Comparison of ENCODE assay signal across 8 cellular contexts in the genomic region with DNA sequence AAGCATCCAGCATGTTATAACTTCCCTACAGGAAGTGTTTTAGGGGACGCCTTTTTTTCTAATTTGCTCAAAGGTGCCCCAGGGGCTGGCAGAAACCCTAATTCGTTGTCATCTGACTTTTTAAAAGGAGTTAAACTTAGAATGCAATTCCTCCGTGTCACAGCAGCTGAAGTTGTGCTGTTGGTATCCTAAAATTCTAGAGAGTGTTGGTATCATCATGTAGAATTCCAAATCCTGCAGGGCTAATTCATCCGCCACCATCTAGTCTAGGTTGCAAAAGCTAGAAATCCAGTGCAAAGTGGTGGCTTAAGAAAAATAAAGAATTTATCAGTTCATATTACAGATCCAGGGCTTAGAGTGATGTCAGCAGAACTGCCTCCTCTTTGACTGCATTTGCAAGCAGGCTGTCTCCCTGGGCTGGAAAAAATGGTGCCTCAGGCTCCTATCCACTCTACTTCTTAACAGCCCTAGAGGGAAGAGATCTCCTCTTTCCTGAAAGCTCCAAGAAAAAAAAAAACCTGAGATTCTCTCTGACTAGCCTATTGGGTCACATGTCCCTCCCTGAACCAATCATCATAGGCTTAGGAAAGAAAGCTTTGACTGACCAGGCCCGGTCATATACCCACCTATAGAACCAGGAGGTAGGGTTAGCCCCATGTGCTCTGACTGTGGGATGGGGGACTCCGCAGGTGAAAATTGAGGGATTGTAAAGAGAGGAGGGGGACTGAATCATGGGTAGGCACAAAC.
DNase-seq lines count a peak whose midpoint lies in the region; ATAC-seq and TF ChIP-seq lines count a peak whose summit lies in the region.

No MANE protein-coding gene starts in this region.

- H3F3A ChIP-seq in PC-3 (ENCODE audit: low read length, unreplicated experiment) = no peaks in the 10 kb centered on the region

- no peak overlapping the region; the same call in 1 of the 2 replicates for H3K4me3 ChIP-seq in PC-3 (ENCODE audit: low read length)

- peak overlapping the region; percentile 78 for H3K27ac Mint-ChIP-seq in activated naive CD4-positive, alpha-beta T cell treated with anti-CD3 and anti-CD28 coated beads, Interleukin-2, amount 50 U/mL, for 24 hours

- no peaks in the 10 kb centered on the region for H3K27me3 ChIP-seq in PC-3 (ENCODE audit: low read length)

- H4K20me1 ChIP-seq in PC-3 (ENCODE audit: low read length) = no peaks in the 10 kb centered on the region

- no peaks in the 10 kb centered on the region for H3K9me2 ChIP-seq in PC-3 (replicated peaks; ENCODE audit: low read length)

- no peaks in the 10 kb centered on the region for H3K79me2 ChIP-seq in PC-3 (ENCODE audit: low read length)

- no TSS peak for BruUV-seq in PC-3 (replicated peaks; lab: Mats Ljungman, UMichigan)

- H3K9me3 ChIP-seq in PC-3 (ENCODE audit: low read length) = no peaks in the 10 kb centered on the region

- H3K27me3 Mint-ChIP-seq in activated naive CD4-positive, alpha-beta T cell treated with anti-CD3 and anti-CD28 coated beads, Interleukin-2, amount 50 U/mL, for 24 hours = no peaks in the 10 kb centered on the region

- H3K36me3 ChIP-seq in PC-3 (ENCODE audit: low read depth, low read length) = no peaks in the 10 kb centered on the region

- H3K9ac ChIP-seq in PC-3 (ENCODE audit: low read length) = no peak overlapping the region

- ATAC-seq in PC-3 (no peak), esophagus mucosa (peak; percentile 16), GM18870 (IDR thresholded peaks at IDR 0.05; ENCODE audit: unreplicated experiment) (no peak)

- H3K4me1 ChIP-seq in PC-3 (ENCODE audit: insufficient read depth, low read length) = peaks cover 4% of the 10 kb centered on the region; the same call in 1 of the 2 replicates

- TF ChIP-seq CTCF in PC-3 (conservative IDR thresholded peaks at IDR 0.05; ENCODE audit: low read depth, low read length) = peak; percentile 5; the same call in 1 of the 2 replicates

- H3K36me3 Mint-ChIP-seq in activated naive CD4-positive, alpha-beta T cell treated with anti-CD3 and anti-CD28 coated beads, Interleukin-2, amount 50 U/mL, for 24 hours = no peaks in the 10 kb centered on the region

- H3K4me2 ChIP-seq in PC-3 (ENCODE audit: low read length) = peak overlapping the region; percentile 80

- no peaks in the 10 kb centered on the region for H3K9me3 Mint-ChIP-seq in activated naive CD4-positive, alpha-beta T cell treated with anti-CD3 and anti-CD28 coated beads, Interleukin-2, amount 50 U/mL, for 24 hours

- peaks cover 17% of the 10 kb centered on the region for H3K4me1 Mint-ChIP-seq in activated naive CD4-positive, alpha-beta T cell treated with anti-CD3 and anti-CD28 coated beads, Interleukin-2, amount 50 U/mL, for 24 hours

- CTCF ChIA-PET in PC-3 (lab: Charles Lee) = no interaction called here

- H2AFZ ChIP-seq in PC-3 (ENCODE audit: low read length) = peak overlapping the region; percentile 62; the same call in 1 of the 2 replicates

- no peak for DNase-seq in activated naive CD4-positive, alpha-beta T cell treated with Interleukin-2 at 50 U/mL for 16 hours
- DNase-seq in PC-3 (no peak), superior temporal gyrus (ENCODE audit: extremely low spot score) (peak; percentile 14), germinal center (ENCODE audit: low spot score) (no peak), NCI-H1694 treated with DMSO at 0.1 percent for 48 hours (lab: John Stamatoyannopoulos, UW) (no peak)

- POLR2A ChIA-PET in PC-3 (lab: Charles Lee; ENCODE audit: unreplicated experiment) = no interaction called here

- intact Hi-C loops in PC-3 (cut with micrococcal nuclease) = loop anchor here (2.0 to 10.0 kb wide), 2 partner anchors 90 to 390 kb away; a partner anchor contains a TSS

- H3K4me3 Mint-ChIP-seq in activated naive CD4-positive, alpha-beta T cell treated with anti-CD3 and anti-CD28 coated beads, Interleukin-2, amount 50 U/mL, for 24 hours = no peak overlapping the region

- no peak overlapping the region for H3K27ac ChIP-seq in PC-3 (ENCODE audit: low read length)
